22 cellular contexts compared by ENCODE assay signal in genomic region chr2:19971691-19972090, GRCh38. TPM values are rescaled to one million over a fixed set of nuclear protein-coding genes. Genes with fewer than 3 reads are reported as not detected.
DNase-seq lines count a peak whose midpoint lies in the region; ATAC-seq and TF ChIP-seq lines count a peak whose summit lies in the region.
"Had no signal": no experiment of that assay in that cellular context is flagged by ENCODE, and none has a peak within 500 bp of the region (broad histone marks: within the 10 kb centered on the region; RNA-seq: fewer than 3 reads in every experiment).

No MANE protein-coding gene starts in this region.

- intact Hi-C loops in naive thymus-derived CD4-positive, alpha-beta T cell (cut with micrococcal nuclease), result no loop called here
- intact Hi-C loops in Caco-2 (cut with micrococcal nuclease; ENCODE audit: unreplicated experiment), result no loop called here

- H3K36me3 ChIP-seq in Loucy (ENCODE audit: insufficient read depth, low read length), result no peaks in the 10 kb centered on the region
- peaks cover 0 to 6% (median 0%) of the 10 kb centered on the region in 3 experiments for H3K36me3 ChIP-seq in naive thymus-derived CD4-positive, alpha-beta T cell (ENCODE audit: control insufficient read depth in 2 of 3, insufficient read depth in 3 of 3, low read length in 3 of 3)
- H3K36me3 ChIP-seq in Caco-2 (ENCODE audit: control insufficient read depth, insufficient read depth, low read length), result no peaks in the 10 kb centered on the region

- no peaks in the 10 kb centered on the region for H3K9me3 Mint-ChIP-seq in activated naive CD8-positive, alpha-beta T cell treated with anti-CD3 and anti-CD28 coated beads, Interleukin-2, amount 10 ng/mL, durations not matched to agents 7 days and 5 days
- H3K9me3 Mint-ChIP-seq in naive thymus-derived CD4-positive, alpha-beta T cell, result no peaks in the 10 kb centered on the region
- H3K9me3 Mint-ChIP-seq in Caco-2 (ENCODE audit: unreplicated experiment), result no peaks in the 10 kb centered on the region
- H3K9me3 Mint-ChIP-seq: activated T-cell treated with anti-CD3 and anti-CD28 coated beads, Interleukin-2, amount 50 U/mL, for 24 hours; CD14-positive monocyte; stimulated activated memory B cell treated with anti-CD40 and anti-IgM and Interleukin-4, amounts not matched to agents 10 μg/mL and 1 μg/mL and 100 μg/mL, for 72 hours had no signal

- peak overlapping the region; percentile 42 for H3K9ac ChIP-seq in Loucy (ENCODE audit: low read depth, low read length, poor library complexity, severe bottlenecking)
- H3K9ac ChIP-seq: parathyroid adenoma had no signal

- H3K27me3 ChIP-seq in Loucy (ENCODE audit: insufficient read depth, low read length, poor library complexity, severe bottlenecking) (no peaks in the 10 kb centered on the region), Caco-2 (replicated peaks; ENCODE audit: control insufficient read depth, insufficient read depth, low read length) (no peaks in the 10 kb centered on the region)
- no peaks in the 10 kb centered on the region for H3K27me3 ChIP-seq in naive thymus-derived CD4-positive, alpha-beta T cell (ENCODE audit: control insufficient read depth in 2 of 2, insufficient read depth in 2 of 2, low read length in 2 of 2)
- H3K27me3 ChIP-seq: adrenal gland, spleen, upper lobe of left lung had no signal

- no TSS peak for BruUV-seq in Caco-2 (replicated peaks; lab: Mats Ljungman, UMichigan)

- POLR2A ChIA-PET in activated naive CD8-positive, alpha-beta T cell treated with anti-CD3 and anti-CD28 coated beads, Interleukin-2, amount 10 ng/mL, durations not matched to agents 7 days and 5 days (lab: Charles Lee), result interaction anchor here (1.4 kb wide), 1 partner anchor 18 kb away, joined by 4 read pairs; the partner anchor contains the start of gene WDR35
- POLR2A ChIA-PET in naive thymus-derived CD4-positive, alpha-beta T cell (lab: Charles Lee), result no interaction called here
- POLR2A ChIA-PET in Caco-2 (lab: Charles Lee), result no interaction called here

- H3K27ac ChIP-seq in naive thymus-derived CD4-positive, alpha-beta T cell (ENCODE audit: low read depth, low read length), result no peak overlapping the region
- H3K27ac ChIP-seq: adrenal gland, parathyroid adenoma, spleen, upper lobe of left lung had no signal

- H3K4me1 Mint-ChIP-seq in activated naive CD8-positive, alpha-beta T cell treated with anti-CD3 and anti-CD28 coated beads, Interleukin-2, amount 10 ng/mL, durations not matched to agents 7 days and 5 days, result peaks cover 12% of the 10 kb centered on the region
- peaks cover 6 to 11% (median 8%) of the 10 kb centered on the region in 7 donors for H3K4me1 Mint-ChIP-seq in naive thymus-derived CD4-positive, alpha-beta T cell
- H3K4me1 Mint-ChIP-seq in Caco-2 (ENCODE audit: low read depth, unreplicated experiment), result no peaks in the 10 kb centered on the region
- H3K4me1 Mint-ChIP-seq: stimulated activated memory B cell treated with anti-CD40 and anti-IgM and Interleukin-4, amounts not matched to agents 10 μg/mL and 1 μg/mL and 100 μg/mL, for 72 hours had no signal

- no peaks in the 10 kb centered on the region for H3K27me3 Mint-ChIP-seq in activated naive CD8-positive, alpha-beta T cell treated with anti-CD3 and anti-CD28 coated beads, Interleukin-2, amount 10 ng/mL, durations not matched to agents 7 days and 5 days
- no peaks in the 10 kb centered on the region for H3K27me3 Mint-ChIP-seq in naive thymus-derived CD4-positive, alpha-beta T cell
- H3K27me3 Mint-ChIP-seq in Caco-2 (ENCODE audit: insufficient read depth, unreplicated experiment), result no peaks in the 10 kb centered on the region
- H3K27me3 Mint-ChIP-seq: activated T-cell treated with anti-CD3 and anti-CD28 coated beads, Interleukin-2, amount 50 U/mL, for 24 hours; stimulated activated memory B cell treated with anti-CD40 and anti-IgM and Interleukin-4, amounts not matched to agents 10 μg/mL and 1 μg/mL and 100 μg/mL, for 72 hours had no signal

- DNase-seq in NK-92 treated with Interleukin-12 subunit alpha and Interleukin-12 subunit beta, amount 100 ng/mL, for 24 hours (lab: John Stamatoyannopoulos, UW), result peak; percentile 1
- DNase-seq in NK-92 (lab: John Stamatoyannopoulos, UW; ENCODE audit: unreplicated experiment) (no peak), Caco-2 (no peak), activated gamma-delta T cell (lab: John Stamatoyannopoulos, UW) (no peak)
- no peak for DNase-seq in activated naive CD8-positive, alpha-beta T cell treated with anti-CD3 and anti-CD28 coated beads, Interleukin-2, amount 10 ng/mL, durations not matched to agents 7 days and 5 days
- peak in 7 of 9 donors; percentile 3 to 58 (median 40) for DNase-seq in naive thymus-derived CD4-positive, alpha-beta T cell
- DNase-seq: 8988T; activated CD4-positive, CD25-positive, alpha-beta regulatory T cell; activated T-cell treated with anti-CD3 and anti-CD28 coated beads, Interleukin-2, amount 50 U/mL, for 24 hours; adrenal gland; effector memory CD4-positive, alpha-beta T cell; IMR-90; left ventricle myocardium superior; NCI-H1092 treated with DMSO at 0.1 percent for 48 hours; spleen; SW 1271; upper lobe of left lung had no signal

- CTCF ChIA-PET in naive thymus-derived CD4-positive, alpha-beta T cell (lab: Charles Lee), result no interaction called here
- CTCF ChIA-PET in Caco-2 (lab: Charles Lee), result no interaction called here

- peak overlapping the region; percentile 85 for H2AFZ ChIP-seq in Loucy (ENCODE audit: low read length)
- H2AFZ ChIP-seq: parathyroid adenoma had no signal

- H3K4me1 ChIP-seq in Loucy (ENCODE audit: insufficient read depth, low read length, poor library complexity, severe bottlenecking) (peaks cover 24% of the 10 kb centered on the region), Caco-2 (no peaks in the 10 kb centered on the region)
- no peaks in the 10 kb centered on the region for H3K4me1 ChIP-seq in naive thymus-derived CD4-positive, alpha-beta T cell (ENCODE audit: control insufficient read depth in 2 of 2, insufficient read depth in 2 of 2, low read length in 2 of 2)
- H3K4me1 ChIP-seq: adrenal gland, parathyroid adenoma, spleen, upper lobe of left lung had no signal

- peaks cover 8% of the 10 kb centered on the region for H3K36me3 Mint-ChIP-seq in activated naive CD8-positive, alpha-beta T cell treated with anti-CD3 and anti-CD28 coated beads, Interleukin-2, amount 10 ng/mL, durations not matched to agents 7 days and 5 days
- peaks cover 3 to 28% (median 23%) of the 10 kb centered on the region in 5 donors for H3K36me3 Mint-ChIP-seq in naive thymus-derived CD4-positive, alpha-beta T cell
- no peaks in the 10 kb centered on the region for H3K36me3 Mint-ChIP-seq in Caco-2 (ENCODE audit: insufficient read depth, unreplicated experiment)

- no peaks in the 10 kb centered on the region for H3K9me2 ChIP-seq in Loucy (replicated peaks; ENCODE audit: low read depth, low read length)

- H3F3A ChIP-seq in Loucy (ENCODE audit: low read depth), result peaks cover 5% of the 10 kb centered on the region; the same call in 1 of the 2 replicates

- H3K4me3 Mint-ChIP-seq in activated naive CD8-positive, alpha-beta T cell treated with anti-CD3 and anti-CD28 coated beads, Interleukin-2, amount 10 ng/mL, durations not matched to agents 7 days and 5 days, result peak overlapping the region; percentile 35
- peak overlapping the region in 1 of 10 donors; percentile 31 for H3K4me3 Mint-ChIP-seq in naive thymus-derived CD4-positive, alpha-beta T cell
- H3K4me3 Mint-ChIP-seq in Caco-2 (ENCODE audit: unreplicated experiment), result no peak overlapping the region
- H3K4me3 Mint-ChIP-seq: activated T-cell treated with anti-CD3 and anti-CD28 coated beads, Interleukin-2, amount 50 U/mL, for 24 hours; CD14-positive monocyte; stimulated activated memory B cell treated with anti-CD40 and anti-IgM and Interleukin-4, amounts not matched to agents 10 μg/mL and 1 μg/mL and 100 μg/mL, for 72 hours had no signal

- peak overlapping the region; percentile 69 for H3K4me2 ChIP-seq in Loucy (ENCODE audit: low read depth, low read length, poor library complexity, severe bottlenecking)

- peak overlapping the region; percentile 62 for H3K4me3 ChIP-seq in Loucy (ENCODE audit: low read length, poor library complexity, severe bottlenecking)
- H3K4me3 ChIP-seq in naive thymus-derived CD4-positive, alpha-beta T cell (ENCODE audit: low read length), result no peak overlapping the region
- no peak overlapping the region for H3K4me3 ChIP-seq in Caco-2 (ENCODE audit: low read depth, low read length)
- H3K4me3 ChIP-seq: adrenal gland, spleen, upper lobe of left lung had no signal

- no peaks in the 10 kb centered on the region for H4K20me1 ChIP-seq in Loucy (ENCODE audit: insufficient read depth, low read length, poor library complexity, severe bottlenecking)

- no peaks in the 10 kb centered on the region for H3K79me2 ChIP-seq in Loucy (ENCODE audit: insufficient read depth, low read length)
- H3K79me2 ChIP-seq: parathyroid adenoma had no signal

- ATAC-seq in activated naive CD8-positive, alpha-beta T cell treated with anti-CD3 and anti-CD28 coated beads, Interleukin-2, amount 10 ng/mL, durations not matched to agents 7 days and 5 days (ENCODE audit: low read depth), result peak; percentile 83
- peak; percentile 92 for ATAC-seq in naive thymus-derived CD4-positive, alpha-beta T cell
- no peak for ATAC-seq in GM19035 (IDR thresholded peaks at IDR 0.05; ENCODE audit: unreplicated experiment)
- ATAC-seq: left ventricle myocardium superior; stimulated activated memory B cell treated with anti-CD40 and anti-IgM and Interleukin-4, amounts not matched to agents 10 μg/mL and 1 μg/mL and 100 μg/mL, for 72 hours had no signal

- peak overlapping the region; percentile 6 for H3K27ac Mint-ChIP-seq in activated naive CD8-positive, alpha-beta T cell treated with anti-CD3 and anti-CD28 coated beads, Interleukin-2, amount 10 ng/mL, durations not matched to agents 7 days and 5 days
- H3K27ac Mint-ChIP-seq in naive thymus-derived CD4-positive, alpha-beta T cell, result peak overlapping the region in 7 of 9 donors; percentile 1 to 73 (median 54)
- H3K27ac Mint-ChIP-seq in Caco-2 (ENCODE audit: unreplicated experiment), result no peak overlapping the region
- H3K27ac Mint-ChIP-seq: activated T-cell treated with anti-CD3 and anti-CD28 coated beads, Interleukin-2, amount 50 U/mL, for 24 hours; stimulated activated memory B cell treated with anti-CD40 and anti-IgM and Interleukin-4, amounts not matched to agents 10 μg/mL and 1 μg/mL and 100 μg/mL, for 72 hours had no signal

- H3K9me3 ChIP-seq in Loucy (ENCODE audit: insufficient read depth, low read depth, low read length) (no peaks in the 10 kb centered on the region), Caco-2 (no peaks in the 10 kb centered on the region)
- no peaks in the 10 kb centered on the region for H3K9me3 ChIP-seq in naive thymus-derived CD4-positive, alpha-beta T cell (ENCODE audit: control insufficient read depth in 2 of 3, low read length in 3 of 3)
- H3K9me3 ChIP-seq: adrenal gland, spleen, upper lobe of left lung had no signal

- no peak for TF ChIP-seq CTCF in Loucy (conservative IDR thresholded peaks at IDR 0.05; ENCODE audit: low read length)
- TF ChIP-seq CTCF in Caco-2 (IDR thresholded peaks at IDR 0.05; ENCODE audit: insufficient read depth in 1 of 2, low read depth in 1 of 2, low read length in 1 of 2, severe bottlenecking in 1 of 2, unreplicated experiment in 1 of 2), result no peak

RNA-seq across cellular contexts. Expression of gene WDR35, which starts 18.2 kb away (rescaled TPM):
- 1 to 10 TPM; 4.1 to 4.7 TPM for total RNA-seq in activated naive CD8-positive, alpha-beta T cell treated with anti-CD3 and anti-CD28 coated beads, Interleukin-2, amount 10 ng/mL, durations not matched to agents 7 days and 5 days
- 1 to 10 TPM; 3.2 to 6.0 (median 3.7) TPM for total RNA-seq in naive thymus-derived CD4-positive, alpha-beta T cell
- 1 to 10 TPM; 1.5 to 2.0 TPM for polyA plus RNA-seq in naive thymus-derived CD4-positive, alpha-beta T cell
- total RNA-seq in Caco-2 (2022), result 7.2 and 8.1 TPM in 2 replicates

RNA-seq across cellular contexts. Expression of gene MATN3, which starts 40.8 kb away (rescaled TPM):
- total RNA-seq in activated naive CD8-positive, alpha-beta T cell treated with anti-CD3 and anti-CD28 coated beads, Interleukin-2, amount 10 ng/mL, durations not matched to agents 7 days and 5 days, result not detected
- not detected for total RNA-seq in naive thymus-derived CD4-positive, alpha-beta T cell
- not detected for polyA plus RNA-seq in naive thymus-derived CD4-positive, alpha-beta T cell
- 16.2 and 18.1 TPM in 2 replicates for total RNA-seq in Caco-2 (2022)
- polyA plus RNA-seq: CD14-positive monocyte had no signal

Comparison
In these comparisons a context has a peak if more than half of its experiments do, and no peak if none do; other contexts are left out.
1. DNase-seq: peak in NK-92 treated with Interleukin-12 subunit alpha and Interleukin-12 subunit beta, amount 100 ng/mL, for 24 hours (single experiment) and naive thymus-derived CD4-positive, alpha-beta T cell (7 of 9); none in NK-92 (single experiment), activated naive CD8-positive, alpha-beta T cell treated with anti-CD3 and anti-CD28 coated beads, Interleukin-2, amount 10 ng/mL, durations not matched to agents 7 days and 5 days (single experiment), Caco-2 (0 of 2) and activated gamma-delta T cell (single experiment).
2. RNA of gene MATN3, which starts 40.8 kb away (total RNA-seq): 16.2 to 18.1 TPM in Caco-2; not detected in activated naive CD8-positive, alpha-beta T cell treated with anti-CD3 and anti-CD28 coated beads, Interleukin-2, amount 10 ng/mL, durations not matched to agents 7 days and 5 days and not detected in naive thymus-derived CD4-positive, alpha-beta T cell; every median in the first group is over 10 times any median in the second.